In genomic region chr3:49900491-49901153, GRCh38 we compare ENCODE assay signal across 10 cellular contexts. TPM values are rescaled to one million over a fixed set of nuclear protein-coding genes. Genes with fewer than 3 reads are reported as not detected.
DNase-seq lines count a peak whose midpoint lies in the region; ATAC-seq, FAIRE-seq and TF ChIP-seq lines count a peak whose summit lies in the region.
"Had no signal": no experiment of that assay in that cellular context is flagged by ENCODE, and none has a peak within 500 bp of the region (broad histone marks: within the 10 kb centered on the region; RNA-seq: fewer than 3 reads in every experiment).

No MANE protein-coding gene starts in this region.

- ATAC-seq in mucosa of descending colon (peak; percentile 78), GM19463 (IDR thresholded peaks at IDR 0.05; ENCODE audit: unreplicated experiment) (no peak)

- H3K4me1 ChIP-seq in mucosa of descending colon (ENCODE audit: low read depth) (peaks cover 42% of the 10 kb centered on the region), BE2C (no peaks in the 10 kb centered on the region)

- intact Hi-C loops in mucosa of descending colon (cut with DNase I, micrococcal nuclease), result no loop called here

- H3K27me3 ChIP-seq in bronchial epithelial cell (ENCODE audit: control insufficient read depth, insufficient read depth, low read length) (no peaks in the 10 kb centered on the region), BE2C (no peaks in the 10 kb centered on the region)

- H3K4me3 ChIP-seq in bronchial epithelial cell (ENCODE audit: low read depth, low read length), result peak overlapping the region; percentile 50
- no peak overlapping the region for H3K4me3 ChIP-seq in mucosa of descending colon
- no peak overlapping the region for H3K4me3 ChIP-seq in BE2C (ENCODE audit: low read depth, low read length)

- H3K36me3 ChIP-seq in bronchial epithelial cell (ENCODE audit: control insufficient read depth, insufficient read depth, low read length), result peaks cover 27% of the 10 kb centered on the region
- no peaks in the 10 kb centered on the region for H3K36me3 ChIP-seq in mucosa of descending colon (ENCODE audit: low read depth)
- H3K36me3 ChIP-seq in BE2C, result no peaks in the 10 kb centered on the region

- TF ChIP-seq CTCF in bronchial epithelial cell (IDR thresholded peaks at IDR 0.05; ENCODE audit: insufficient read depth, low read length, severe bottlenecking) (no peak), mucosa of descending colon (IDR thresholded peaks at IDR 0.05) (no peak), BE2C (IDR thresholded peaks at IDR 0.05; ENCODE audit: low read depth, low read length) (no peak)

- FAIRE-seq in bronchial epithelial cell (lab: Jason Lieb, UNC), result peak; percentile 86

- DNase-seq in AG20443 (ENCODE audit: low spot score), result peak; percentile 68
- DNase-seq in LoVo (ENCODE audit: low spot score), result peak; percentile 96
- DNase-seq in bronchial epithelial cell (ENCODE audit: low read depth), result peak; percentile 98
- peak; percentile 88 to 89 (median 89) for DNase-seq in mucosa of descending colon
- DNase-seq in BE2C, result no peak
- no peak for DNase-seq in middle frontal gyrus (ENCODE audit: extremely low spot score, low spot score)
- no peak for DNase-seq in NCI-H2107 treated with DMSO at 0.1 percent for 48 hours (lab: John Stamatoyannopoulos, UW; ENCODE audit: unreplicated experiment)
- DNase-seq: NCI-H1417 treated with DMSO at 0.1 percent for 48 hours had no signal

- H3K9me3 ChIP-seq in mucosa of descending colon, result no peaks in the 10 kb centered on the region
- no peaks in the 10 kb centered on the region for H3K9me3 ChIP-seq in BE2C

RNA-seq across cellular contexts. Expression of gene MST1R, which starts 3.1 kb away (rescaled TPM):
- total RNA-seq in bronchial epithelial cell (20.4 and 33.7 TPM in 2 replicates), mucosa of descending colon (100 to 1,000 TPM in 2 of 3 donors, 10 to 100 TPM in 1; 76.2 to 153 (median 124) TPM)
- 0.83 TPM for polyA plus RNA-seq in BE2C (2012; ENCODE audit: insufficient read depth, insufficient read length, low read depth)

RNA-seq across cellular contexts. Expression of gene MON1A, which starts 29.0 kb away (rescaled TPM):
- 9.1 and 15.8 TPM in 2 replicates for total RNA-seq in bronchial epithelial cell
- 10 to 100 TPM in 1 of 3 donors, 1 to 10 TPM in 2; 6.9 to 13.3 (median 7.9) TPM for total RNA-seq in mucosa of descending colon
- 40.9 TPM for polyA plus RNA-seq in BE2C (2012; ENCODE audit: insufficient read depth, insufficient read length, low read depth)

RNA-seq across cellular contexts. Expression of gene CAMKV, which starts 30.9 kb away (rescaled TPM):
- total RNA-seq in bronchial epithelial cell (0.13 and 0.26 TPM in 2 replicates), mucosa of descending colon (not detected)
- polyA plus RNA-seq in BE2C (2012; ENCODE audit: insufficient read depth, insufficient read length, low read depth), result 42.9 TPM
- total RNA-seq: subcutaneous adipose tissue had no signal

RNA-seq across cellular contexts. Expression of gene RBM6, which starts 39.3 kb away (rescaled TPM):
- 35.5 and 42.2 TPM in 2 replicates for total RNA-seq in bronchial epithelial cell
- 100 to 1,000 TPM in 2 of 3 donors, 10 to 100 TPM in 1; 75.6 to 124 (median 112) TPM for total RNA-seq in mucosa of descending colon
- polyA plus RNA-seq in BE2C (2012; ENCODE audit: insufficient read depth, insufficient read length, low read depth), result 41.8 TPM

RNA-seq across cellular contexts. Expression of gene TRAIP, which starts 44.3 kb away (rescaled TPM):
- total RNA-seq in bronchial epithelial cell (0.79 and 1.2 TPM in 2 replicates), mucosa of descending colon (1 to 10 TPM; 2.6 to 5.4 (median 4.0) TPM)
- polyA plus RNA-seq in BE2C (2012; ENCODE audit: insufficient read depth, insufficient read length, low read depth), result 7.8 TPM

Comparison
In these comparisons a context has a peak if more than half of its experiments do, and no peak if none do; other contexts are left out.
1. DNase-seq: peak in AG20443 (single experiment), LoVo (single experiment), bronchial epithelial cell (single experiment) and mucosa of descending colon (3 of 3); none in BE2C (single experiment), middle frontal gyrus (single experiment) and NCI-H2107 treated with DMSO at 0.1 percent for 48 hours (single experiment).